Comparison of ENCODE assay signal across 8 cellular contexts in genomic region chr10:135601-136464, GRCh38. TPM values are rescaled to one million over a fixed set of nuclear protein-coding genes. Genes with fewer than 3 reads are reported as not detected.
DNase-seq lines count a peak whose midpoint lies in the region; ATAC-seq and TF ChIP-seq lines count a peak whose summit lies in the region.

No MANE protein-coding gene starts in this region.

- H3K9me3 ChIP-seq in Panc1 (ENCODE audit: control insufficient read depth, insufficient read depth, low read depth, low read length) = no peaks in the 10 kb centered on the region

- BruUV-seq in Panc1 (replicated peaks; lab: Mats Ljungman, UMichigan) = no TSS peak

- H3K4me3 ChIP-seq in Panc1 (ENCODE audit: low read depth in 2 of 2, low read length in 2 of 2) (peak overlapping the region; percentile 50 to 71), fibroblast of villous mesenchyme (ENCODE audit: low read depth, low read length) (peak overlapping the region; percentile 67)

- DNase-seq in AG20443 (ENCODE audit: low spot score) (peak; percentile 77), Panc1 (ENCODE audit: low read depth, low spot score) (no peak), activated gamma-delta T cell (lab: John Stamatoyannopoulos, UW) (peak; percentile 49), fibroblast of villous mesenchyme (ENCODE audit: low read depth) (peak; percentile 72), neural crest cell (ENCODE audit: low read depth, low spot score) (peak; percentile 38), stromal cell of bone marrow (ENCODE audit: low read depth) (peak; percentile 43)

- H3K27me3 Mint-ChIP-seq in neural crest cell (ENCODE audit: low read depth) = no peaks in the 10 kb centered on the region

- peaks cover 36% of the 10 kb centered on the region for H3K4me1 Mint-ChIP-seq in neural crest cell

- peaks cover 24% of the 10 kb centered on the region for H3K4me1 ChIP-seq in Panc1 (ENCODE audit: control insufficient read depth, insufficient read depth, low read length)

- peak overlapping the region; percentile 94 for H3K4me3 Mint-ChIP-seq in neural crest cell

- POLR2A ChIA-PET in Panc1 (lab: Charles Lee) = interaction anchor here (0.7 kb wide), 1 partner anchor 901 kb away, joined by 3 read pairs; no protein-coding TSS in a partner anchor

- H3K36me3 ChIP-seq in Panc1 (ENCODE audit: control insufficient read depth, insufficient read depth, low read length) = no peaks in the 10 kb centered on the region

- H3K36me3 Mint-ChIP-seq in neural crest cell (ENCODE audit: low read depth) = no peaks in the 10 kb centered on the region

- CTCF ChIA-PET in Panc1 (lab: Charles Lee) = no interaction called here

- in situ Hi-C loops in Panc1 (cut with HindIII; ENCODE audit: low pct_unique_long_range_greater_than_20kb, low sequenced_read_pairs) = no loop called here

- H3K9me3 Mint-ChIP-seq in neural crest cell = no peaks in the 10 kb centered on the region

- H3K27ac Mint-ChIP-seq in neural crest cell (ENCODE audit: unreplicated experiment) = peak overlapping the region; percentile 58

- TF ChIP-seq CTCF in Panc1 (IDR thresholded peaks at IDR 0.05) (no peak), fibroblast of villous mesenchyme (IDR thresholded peaks at IDR 0.05; ENCODE audit: insufficient read depth, low read depth, low read length) (no peak), neural crest cell (conservative IDR thresholded peaks at IDR 0.05) (no peak)

- H3K27me3 ChIP-seq in Panc1 (ENCODE audit: control insufficient read depth, insufficient read depth, low read length) = no peaks in the 10 kb centered on the region

- H3K27ac ChIP-seq in Panc1 (ENCODE audit: low read length) = peak overlapping the region; percentile 78

- intact Hi-C loops in Panc1 (cut with micrococcal nuclease; ENCODE audit: unreplicated experiment) = no loop called here

- ATAC-seq in GM19025 (IDR thresholded peaks at IDR 0.05; ENCODE audit: low read depth, unreplicated experiment) (peak; percentile 28), HG03159 (IDR thresholded peaks at IDR 0.05; ENCODE audit: unreplicated experiment) (peak; percentile 40), Panc1 (peak; percentile 44)

RNA-seq across cellular contexts. Expression of gene ZMYND11, which starts 0.6 kb away (rescaled TPM):
- total RNA-seq in Panc1 (2021; ENCODE audit: unreplicated experiment) (37.5 TPM), fibroblast of villous mesenchyme (46.4 and 53.5 TPM in 2 replicates), neural crest cell (47.3 and 49.7 TPM in 2 replicates)
- polyA plus RNA-seq in Panc1 (2012; ENCODE audit: insufficient read length) = 21.7 TPM
